8 cellular contexts compared by ENCODE assay signal in the genomic region with DNA sequence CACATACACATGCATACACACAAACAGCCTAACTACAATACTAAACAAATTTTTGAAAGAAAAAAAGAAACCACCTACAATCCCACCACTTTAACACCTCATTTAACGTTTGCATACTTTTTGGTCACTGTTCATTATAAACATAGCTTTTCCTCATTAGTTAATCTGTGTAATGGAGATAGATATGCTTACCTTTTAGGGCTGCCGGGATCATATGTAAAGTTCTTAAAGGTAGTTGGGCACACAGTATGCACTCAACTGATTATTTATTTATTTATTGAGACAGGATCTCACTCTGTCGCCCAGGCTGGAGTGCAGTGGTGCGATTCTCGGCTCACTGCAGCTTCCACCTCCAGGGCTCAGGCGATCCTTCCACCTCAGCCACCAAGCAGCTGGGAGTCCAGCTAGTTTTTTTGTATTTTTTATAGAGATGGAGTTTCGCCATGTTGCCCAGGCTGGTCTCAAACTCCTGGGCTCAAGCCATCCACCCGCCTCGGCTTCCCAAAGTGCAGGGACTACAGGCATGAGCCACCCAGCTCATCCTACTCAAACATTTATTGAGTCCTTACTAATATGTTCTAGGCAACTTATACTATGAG. TPM values are rescaled to one million over a fixed set of nuclear protein-coding genes. Genes with fewer than 3 reads are reported as not detected.
DNase-seq lines count a peak whose midpoint lies in the region; ATAC-seq and TF ChIP-seq lines count a peak whose summit lies in the region.

No MANE protein-coding gene starts in this region.

- H3K27ac Mint-ChIP-seq in activated T-helper 17 cell treated with anti-CD3 and anti-CD28 coated beads, Interleukin-2, amount 50 U/mL, for 72 hours: peak overlapping the region; percentile 97

- no peaks in the 10 kb centered on the region for H3K27me3 Mint-ChIP-seq in activated T-helper 17 cell treated with anti-CD3 and anti-CD28 coated beads, Interleukin-2, amount 50 U/mL, for 72 hours

- H3K36me3 Mint-ChIP-seq in activated T-helper 17 cell treated with anti-CD3 and anti-CD28 coated beads, Interleukin-2, amount 50 U/mL, for 72 hours (ENCODE audit: low read depth): peaks cover 36% of the 10 kb centered on the region

- H3K4me3 Mint-ChIP-seq in activated T-helper 17 cell treated with anti-CD3 and anti-CD28 coated beads, Interleukin-2, amount 50 U/mL, for 72 hours: peak overlapping the region; percentile 92

- TF ChIP-seq POLR2A in spleen (IDR thresholded peaks at IDR 0.05): no peak

- H3K36me3 ChIP-seq in spleen: peaks cover 0 to 13% (median 0%) of the 10 kb centered on the region in 6 donors

- DNase-seq in HL-60 (ENCODE audit: low read depth in 1 of 2, low spot score in 1 of 2) (no peak), spleen (peak; percentile 83), MV-4-11 (lab: John Stamatoyannopoulos, UW) (no peak), NCI-H187 (lab: John Stamatoyannopoulos, UW) (no peak), NOMO-1 treated with DMSO at 0.1 percent for 48 hours (lab: John Stamatoyannopoulos, UW; ENCODE audit: unreplicated experiment) (no peak)
- DNase-seq in stimulated activated CD4-positive, alpha-beta T cell treated with anti-CD3 and anti-CD28 coated beads, Interleukin-1b, Interleukin-23, amount 100 ng/mL, for 48 hours: no peak

- H3K4me3 ChIP-seq in HL-60 (replicated peaks; ENCODE audit: insufficient read depth, low read length) (peak overlapping the region; percentile 94), iPS-11a (ENCODE audit: low read depth, low read length) (peak overlapping the region; percentile 49), spleen (peak overlapping the region; percentile 8 to 94 (median 80))

- H3K9me3 Mint-ChIP-seq in activated T-helper 17 cell treated with anti-CD3 and anti-CD28 coated beads, Interleukin-2, amount 50 U/mL, for 72 hours: no peaks in the 10 kb centered on the region

- H3K4me1 Mint-ChIP-seq in activated T-helper 17 cell treated with anti-CD3 and anti-CD28 coated beads, Interleukin-2, amount 50 U/mL, for 72 hours: peaks cover 32% of the 10 kb centered on the region

- no peaks in the 10 kb centered on the region for H3K9me3 ChIP-seq in spleen

- H3K27me3 ChIP-seq in HL-60 (ENCODE audit: insufficient read depth, poor library complexity, severe bottlenecking): no peaks in the 10 kb centered on the region
- H3K27me3 ChIP-seq in spleen (replicated peaks in 1 of 7): no peaks in the 10 kb centered on the region

- TF ChIP-seq CTCF in HL-60 (IDR thresholded peaks at IDR 0.05; ENCODE audit: insufficient read depth, low read length): no peak
- TF ChIP-seq CTCF in spleen (IDR thresholded peaks at IDR 0.05 in 8 of 11, conservative IDR thresholded peaks at IDR 0.05 in 3 of 11): peak in 1 of 11 experiments; percentile 4

- peaks cover 32 to 67% (median 49%) of the 10 kb centered on the region in 6 donors for H3K4me1 ChIP-seq in spleen

- WGBS in spleen, 5 donors: 79 to 84% (median 81%) methylated on average over 9 of the region's 9 CpGs

- peak overlapping the region; percentile 95 for H3K27ac ChIP-seq in HL-60 (replicated peaks)
- H3K27ac ChIP-seq in spleen: peak overlapping the region; percentile 97 to 100 (median 98)

- intact Hi-C loops in spleen (cut with DNase I; ENCODE audit: low total_unique reads): no loop called here

- no peak for ATAC-seq in activated T-helper 17 cell treated with anti-CD3 and anti-CD28 coated beads, Interleukin-2, amount 50 U/mL, for 72 hours (replicated peaks)

RNA-seq across cellular contexts. Expression of a gene that starts 0.7 kb away (rescaled TPM):
- 10 to 100 TPM; 28.3 to 63.7 TPM for total RNA-seq in activated T-helper 17 cell treated with anti-CD3 and anti-CD28 coated beads, Interleukin-2, amount 50 U/mL, for 72 hours
- 10 to 100 TPM; 27.4 to 45.1 (median 38.1) TPM for total RNA-seq in spleen
- 10 to 100 TPM; 10.5 to 14.4 (median 11.0) TPM for polyA plus RNA-seq in spleen

RNA-seq across cellular contexts. Expression of a gene that starts 17.7 kb away (rescaled TPM):
- 10 to 100 TPM; 16.9 to 19.1 TPM for total RNA-seq in activated T-helper 17 cell treated with anti-CD3 and anti-CD28 coated beads, Interleukin-2, amount 50 U/mL, for 72 hours
- total RNA-seq in spleen: 10 to 100 TPM; 16.2 to 28.4 (median 21.1) TPM
- polyA plus RNA-seq in spleen: 10 to 100 TPM; 19.6 to 29.7 (median 24.8) TPM
